8 cellular contexts compared by ENCODE assay signal in genomic region chrX:18424482-18425198, GRCh38. TPM values are rescaled to one million over a fixed set of nuclear protein-coding genes. Genes with fewer than 3 reads are reported as not detected.
A peak's percentile ranks its signal among the peaks of the same experiment; 100 is the strongest.
DNase-seq lines count a peak whose midpoint lies in the region; ATAC-seq and TF ChIP-seq lines count a peak whose summit lies in the region.

No MANE protein-coding gene starts in this region.

- DNase-seq in GM12865 (ENCODE audit: low read depth), result peak; percentile 63
- no peak for DNase-seq in PC-9
- peak; percentile 48 for DNase-seq in adipocyte (ENCODE audit: low read depth)
- peak; percentile 33 for DNase-seq in left ventricle myocardium superior
- DNase-seq in prostate gland (ENCODE audit: low spot score), result no peak

- POLR2A ChIA-PET in PC-9 (lab: Charles Lee; ENCODE audit: unreplicated experiment), result interaction anchor here (0.7 kb wide), 1 partner anchor 962 kb away, joined by 3 read pairs; no protein-coding TSS in a partner anchor

- H3F3A ChIP-seq in PC-9 (ENCODE audit: insufficient read depth, low read depth), result no peaks in the 10 kb centered on the region

- no peaks in the 10 kb centered on the region for H3K79me2 ChIP-seq in PC-9 (ENCODE audit: low read depth)

- H3K4me3 ChIP-seq in GM12865 (ENCODE audit: low read depth, low read length) (peak overlapping the region; percentile 76), PC-9 (peak overlapping the region; percentile 66), adipocyte (ENCODE audit: low read length) (peak overlapping the region; percentile 81), prostate gland (peak overlapping the region; percentile 46 to 48)

- under 1% methylated on average over 28 of the region's 28 CpGs for WGBS in prostate gland

- H4K20me1 ChIP-seq in PC-9 (ENCODE audit: insufficient read depth), result no peaks in the 10 kb centered on the region

- H2AFZ ChIP-seq in PC-9, result peak overlapping the region; percentile 86

- TF ChIP-seq CTCF in GM12865 (IDR thresholded peaks at IDR 0.05; ENCODE audit: insufficient read depth, low read depth, low read length, missing control alignments) (no peak), PC-9 (conservative IDR thresholded peaks at IDR 0.05) (no peak), prostate gland (IDR thresholded peaks at IDR 0.05) (no peak)

- no peaks in the 10 kb centered on the region for H3K27me3 ChIP-seq in PC-9 (ENCODE audit: insufficient read depth, low read depth)
- H3K27me3 ChIP-seq in adipocyte (replicated peaks; ENCODE audit: control insufficient read depth, insufficient read depth, low read length), result peaks cover 10% of the 10 kb centered on the region
- H3K27me3 ChIP-seq in prostate gland (replicated peaks; ENCODE audit: insufficient read depth), result no peaks in the 10 kb centered on the region

- H3K27ac ChIP-seq in PC-9 (no peak overlapping the region), prostate gland (peak overlapping the region; percentile 66 to 88)

- ATAC-seq in HG03025 (IDR thresholded peaks at IDR 0.05; ENCODE audit: low FRiP score, unreplicated experiment) (peak; percentile 11), left ventricle myocardium superior (peak; percentile 37), HG02981 (IDR thresholded peaks at IDR 0.05; ENCODE audit: unreplicated experiment) (no peak), GM18520 (IDR thresholded peaks at IDR 0.05; ENCODE audit: unreplicated experiment) (no peak)

- H3K9me2 ChIP-seq in PC-9 (ENCODE audit: insufficient read depth), result no peaks in the 10 kb centered on the region

- intact Hi-C loops in PC-9 (cut with micrococcal nuclease; ENCODE audit: unreplicated experiment) (loop anchor here (2.0 kb wide), 2 partner anchors 250 to 462 kb away; no protein-coding TSS in a partner anchor), left ventricle myocardium superior (cut with micrococcal nuclease) (no loop called here), prostate gland (cut with DNase I) (loop anchor here (10.0 kb wide), 2 partner anchors 250 to 470 kb away; partner anchors contain the start of gene RS1)

- peak overlapping the region; percentile 91 for H3K4me2 ChIP-seq in PC-9

- TF ChIP-seq POLR2A in prostate gland (IDR thresholded peaks at IDR 0.05), result no peak

- H3K9ac ChIP-seq in adipocyte (ENCODE audit: low read length), result peak overlapping the region; percentile 39

- H3K4me1 ChIP-seq in PC-9 (replicated peaks; ENCODE audit: insufficient read depth) (peaks cover 3% of the 10 kb centered on the region), adipocyte (ENCODE audit: control insufficient read depth, insufficient read depth, low read length) (no peaks in the 10 kb centered on the region), prostate gland (replicated peaks) (no peaks in the 10 kb centered on the region)

- H3K36me3 ChIP-seq in PC-9 (ENCODE audit: low read depth), result no peaks in the 10 kb centered on the region
- H3K36me3 ChIP-seq in adipocyte (ENCODE audit: control insufficient read depth, insufficient read depth, low read length, severe bottlenecking), result no peaks in the 10 kb centered on the region
- H3K36me3 ChIP-seq in prostate gland, result no peaks in the 10 kb centered on the region

- CTCF ChIA-PET in PC-9 (lab: Charles Lee), result no interaction called here

- BruUV-seq in PC-9 (replicated peaks; lab: Mats Ljungman, UMichigan), result no TSS peak

- H3K9me3 ChIP-seq in PC-9 (ENCODE audit: insufficient read depth, low read depth) (no peaks in the 10 kb centered on the region), adipocyte (ENCODE audit: control insufficient read depth, low read length) (no peaks in the 10 kb centered on the region), prostate gland (no peaks in the 10 kb centered on the region)

RNA-seq across cellular contexts. Expression of gene CDKL5, which starts 0.8 kb away (rescaled TPM):
- total RNA-seq in PC-9 (2021), result 4.2 and 5.0 TPM in 2 replicates
- total RNA-seq in left ventricle myocardium superior, result 8.4 TPM
- total RNA-seq in prostate gland, result 10 to 100 TPM; 14.5 to 18.8 TPM

Comparison
In these comparisons a context has a peak if more than half of its experiments do, and no peak if none do; other contexts are left out.
1. DNase-seq: peak in GM12865 (single experiment), adipocyte (single experiment) and left ventricle myocardium superior (single experiment); none in PC-9 (0 of 2) and prostate gland (single experiment).
2. ATAC-seq: peak in HG03025 (single experiment) and left ventricle myocardium superior (single experiment); none in HG02981 (single experiment) and GM18520 (single experiment).
3. Peak in every context shown above with its lines, with median percentiles within 50 percentile points of each other: H3K4me3 ChIP-seq.